In the genomic region with DNA sequence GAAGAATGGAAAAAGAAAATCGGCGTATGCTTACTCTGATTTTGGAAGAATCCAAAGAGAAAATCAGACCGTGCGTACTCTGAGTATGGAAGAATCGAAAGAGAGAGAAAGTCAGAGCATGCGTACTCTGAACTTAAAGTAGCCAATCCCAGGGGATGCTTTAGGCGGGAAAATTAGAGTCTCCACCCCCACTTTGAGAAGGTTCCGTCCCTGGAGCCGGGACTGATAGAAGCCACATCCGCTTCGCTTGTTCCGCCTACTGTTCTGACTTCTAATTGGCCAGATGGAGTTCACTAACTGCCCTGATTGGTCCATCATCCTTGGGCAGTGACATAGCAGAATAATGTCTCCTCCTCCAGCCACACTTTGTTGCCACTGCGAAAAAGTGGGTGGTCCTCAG, we compare ENCODE assay signal across 4 cellular contexts. TPM values are rescaled to one million over a fixed set of nuclear protein-coding genes. Genes with fewer than 3 reads are reported as not detected.
"Had no signal": no experiment of that assay in that cellular context is flagged by ENCODE, and none has a peak within 500 bp of the region (broad histone marks: within the 10 kb centered on the region; RNA-seq: fewer than 3 reads in every experiment).

A gene with protein sequence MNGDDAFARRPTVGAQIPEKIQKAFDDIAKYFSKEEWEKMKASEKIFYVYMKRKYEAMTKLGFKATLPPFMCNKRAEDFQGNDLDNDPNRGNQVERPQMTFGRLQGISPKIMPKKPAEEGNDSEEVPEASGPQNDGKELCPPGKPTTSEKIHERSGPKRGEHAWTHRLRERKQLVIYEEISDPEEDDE (minus strand): TSS at position 101 of the 400 bp plus-strand sequence. CDS start 1,429 bp downstream, outside the sequence.

RNA-seq across cellular contexts. Expression of the gene that starts here (rescaled TPM):
- total RNA-seq: LHCN-M2, M059J, MCF 10A, NCI-H460 had no signal
